In the genomic region with DNA sequence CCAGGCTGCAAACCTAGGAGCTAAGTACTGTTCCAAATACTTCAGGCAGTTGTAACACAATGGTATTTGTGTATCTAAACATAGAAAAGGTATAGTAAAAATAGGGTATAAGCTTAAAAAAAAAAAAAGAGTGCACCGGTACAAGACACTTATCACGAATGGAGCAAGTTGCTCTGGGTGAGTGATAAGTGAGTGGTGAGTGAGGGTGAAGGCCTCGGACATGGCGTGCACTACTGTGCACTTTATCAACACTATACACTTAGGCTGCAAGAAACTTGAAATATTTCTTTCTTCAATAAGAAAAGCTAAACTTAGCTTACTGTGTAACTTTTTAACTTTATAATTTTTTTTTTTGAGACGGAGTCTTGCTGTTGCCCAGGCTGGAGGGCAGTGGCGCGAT, we compare ENCODE assay signal across 3 cellular contexts.
"Had no signal": no experiment of that assay in that cellular context is flagged by ENCODE, and none has a peak within 500 bp of the region (broad histone marks: within the 10 kb centered on the region; RNA-seq: fewer than 3 reads in every experiment).

No MANE protein-coding gene starts in this region.

- ATAC-seq: GM12878 had no signal

- H3K4me3 ChIP-seq: GM12878 had no signal

- DNase-seq: GDM1, GF-D8 had no signal
